Comparison of ENCODE assay signal across 8 cellular contexts in the genomic region with DNA sequence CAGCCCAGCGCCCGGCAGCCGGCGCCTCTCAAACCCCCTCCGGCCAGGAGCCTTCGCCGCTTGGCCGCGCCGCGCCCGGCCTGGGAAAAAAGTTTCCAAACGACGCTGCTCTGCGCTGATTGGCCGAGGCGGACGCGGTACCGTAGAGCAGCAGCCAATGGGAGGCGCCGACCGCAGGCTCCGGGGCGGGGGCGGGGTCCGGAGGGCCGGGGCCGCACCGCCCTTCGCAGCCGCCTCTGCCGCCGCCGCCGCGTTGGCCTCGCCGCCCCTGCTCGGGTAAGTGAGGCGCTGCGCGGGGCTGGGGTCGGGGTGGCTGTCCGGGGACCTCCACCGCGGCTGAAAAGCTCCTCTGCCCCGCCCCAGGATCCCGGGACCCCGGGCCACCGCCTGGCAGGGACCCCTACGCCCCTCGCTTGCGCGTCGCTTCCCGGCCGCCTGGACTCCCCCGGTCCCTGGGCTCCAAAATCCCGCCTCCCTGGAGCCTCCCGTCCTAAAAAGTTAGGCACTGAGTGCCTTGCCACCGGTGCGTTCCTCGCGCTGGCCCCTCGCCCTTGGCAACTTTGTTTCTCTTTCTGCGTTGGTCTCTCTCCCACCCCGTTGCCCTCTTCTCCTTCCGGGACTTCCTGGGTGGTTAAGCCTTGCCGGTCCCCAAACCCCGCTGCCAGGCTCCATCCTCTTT. TPM values are rescaled to one million over a fixed set of nuclear protein-coding genes. Genes with fewer than 3 reads are reported as not detected.
A peak's percentile ranks its signal among the peaks of the same experiment; 100 is the strongest.
DNase-seq lines count a peak whose midpoint lies in the region; ATAC-seq and TF ChIP-seq lines count a peak whose summit lies in the region.

A gene with protein sequence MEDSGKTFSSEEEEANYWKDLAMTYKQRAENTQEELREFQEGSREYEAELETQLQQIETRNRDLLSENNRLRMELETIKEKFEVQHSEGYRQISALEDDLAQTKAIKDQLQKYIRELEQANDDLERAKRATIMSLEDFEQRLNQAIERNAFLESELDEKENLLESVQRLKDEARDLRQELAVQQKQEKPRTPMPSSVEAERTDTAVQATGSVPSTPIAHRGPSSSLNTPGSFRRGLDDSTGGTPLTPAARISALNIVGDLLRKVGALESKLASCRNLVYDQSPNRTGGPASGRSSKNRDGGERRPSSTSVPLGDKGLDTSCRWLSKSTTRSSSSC (plus strand): TSS at position 227 of the 679 bp plus-strand sequence. CDS start 14,534 bp downstream, outside the sequence.

- intact Hi-C loops in heart left ventricle (cut with DNase I) = loop anchor here in 3 of 10 donors (2.0 kb wide), 2 partner anchors 23 to 55 kb away; no protein-coding TSS in a partner anchor

- no peaks in the 10 kb centered on the region for H3K27me3 Mint-ChIP-seq in T-cell

- H3K9me3 Mint-ChIP-seq in T-cell = no peaks in the 10 kb centered on the region

- 0 to 1% (median 1%) methylated on average over 22 to 71 of the region's 71 CpGs for WGBS in heart left ventricle, 4 donors
- WGBS in tibial nerve, 2 donors = 0 to 1% methylated on average over 15 to 19 of the region's 71 CpGs

- H3K9me3 ChIP-seq in adipocyte (ENCODE audit: control insufficient read depth, low read length) (no peaks in the 10 kb centered on the region), heart left ventricle (no peaks in the 10 kb centered on the region), tibial nerve (no peaks in the 10 kb centered on the region)

- H3K27ac ChIP-seq in heart left ventricle (peak within 1 kb of the TSS; percentile 86 to 99 (median 94)), tibial nerve (peak within 1 kb of the TSS; percentile 91 to 99 (median 98))

- POLR2A ChIA-PET in T-cell (lab: Charles Lee) = interaction anchor here in 1 of 2 donors (0.9 kb wide), 1 partner anchor 7 kb away, joined by 18 read pairs; a partner anchor contains a TSS

- CTCF ChIA-PET in T-cell (lab: Charles Lee) = interaction anchor here in 1 of 2 donors (0.7 kb wide), 1 partner anchor 8 kb away, joined by 4 read pairs; no protein-coding TSS in a partner anchor

- TF ChIP-seq CTCF in GM12864 (IDR thresholded peaks at IDR 0.05; ENCODE audit: low read depth, low read length, missing control alignments) = no peak
- TF ChIP-seq CTCF in heart left ventricle (IDR thresholded peaks at IDR 0.05) = peak in 3 of 12 donors; percentile 6 to 17 (median 9)
- TF ChIP-seq CTCF in tibial nerve (IDR thresholded peaks at IDR 0.05) = peak in 1 of 5 experiments; percentile 14

- peak within 1 kb of the TSS; percentile 86 for H3K9ac ChIP-seq in adipocyte (ENCODE audit: low read length)

- H3K4me3 Mint-ChIP-seq in T-cell = peak within 1 kb of the TSS; percentile 98 to 99 (median 99)

- peaks cover 32 to 40% (median 37%) of the 10 kb centered on the region in 3 donors for H3K4me1 Mint-ChIP-seq in T-cell

- H3K4me1 ChIP-seq in adipocyte (ENCODE audit: control insufficient read depth, insufficient read depth, low read length) (peaks cover 8% of the 10 kb centered on the region), heart left ventricle (peaks cover 0 to 42% (median 24%) of the 10 kb centered on the region in 12 donors), tibial nerve (peaks cover 0 to 44% (median 28%) of the 10 kb centered on the region in 4 donors)

- DNase-seq in GM12864 (ENCODE audit: low read depth) (no peak), NCI-H1092 treated with DMSO at 0.1 percent for 48 hours (lab: John Stamatoyannopoulos, UW) (peak; percentile 83), T-cell (peak; percentile 62 to 89 (median 82)), adipocyte (ENCODE audit: low read depth) (peak; percentile 98), heart left ventricle (peak; percentile 94 to 96 (median 95)), pons (ENCODE audit: low spot score) (peak; percentile 86), tibial nerve (ENCODE audit: low spot score in 2 of 2) (peak; percentile 82 to 87)

- TF ChIP-seq POLR2A in heart left ventricle (IDR thresholded peaks at IDR 0.05) = peak in 1 of 2 donors; percentile 74
- peak; percentile 62 to 82 for TF ChIP-seq POLR2A in tibial nerve (IDR thresholded peaks at IDR 0.05)

- peak in 1 of 2 donors; percentile 69 for TF ChIP-seq EP300 in tibial nerve (IDR thresholded peaks at IDR 0.05)

- H3K4me3 ChIP-seq in GM12864 (ENCODE audit: low read depth, low read length) (peak within 1 kb of the TSS; percentile 69), adipocyte (ENCODE audit: low read length) (peak within 1 kb of the TSS; percentile 93), heart left ventricle (peak within 1 kb of the TSS; percentile 58 to 100 (median 94)), tibial nerve (peak within 1 kb of the TSS; percentile 83 to 98 (median 90))

- peak within 1 kb of the TSS; percentile 99 for H3K27ac Mint-ChIP-seq in T-cell

- peak; percentile 75 for ATAC-seq in HG02588 (IDR thresholded peaks at IDR 0.05; ENCODE audit: unreplicated experiment)
- peak; percentile 98 to 99 (median 99) for ATAC-seq in T-cell (replicated peaks in 1 of 4)
- ATAC-seq in heart left ventricle = peak; percentile 95 to 99 (median 98)

- H3K27me3 ChIP-seq in adipocyte (replicated peaks; ENCODE audit: control insufficient read depth, insufficient read depth, low read length) (no peaks in the 10 kb centered on the region), heart left ventricle (no peaks in the 10 kb centered on the region), tibial nerve (no peaks in the 10 kb centered on the region)

- peaks cover 4% of the 10 kb centered on the region for H3K36me3 Mint-ChIP-seq in T-cell

- no peaks in the 10 kb centered on the region for H3K36me3 ChIP-seq in adipocyte (ENCODE audit: control insufficient read depth, insufficient read depth, low read length, severe bottlenecking)
- peaks cover 0 to 20% (median 5%) of the 10 kb centered on the region in 9 donors for H3K36me3 ChIP-seq in heart left ventricle
- H3K36me3 ChIP-seq in tibial nerve = peaks cover 0 to 9% (median 0%) of the 10 kb centered on the region in 3 donors

RNA-seq across cellular contexts. Expression of the gene that starts here (rescaled TPM):
- total RNA-seq in T-cell (100 to 1,000 TPM in 4 of 5 donors, 10 to 100 TPM in 1; 90.8 to 110 (median 103) TPM), heart left ventricle (10 to 100 TPM; 13.6 to 32.3 (median 20.4) TPM), tibial nerve (10 to 100 TPM; 22.9 to 73.5 (median 38.8) TPM)
- 10 to 100 TPM in 1 of 2 donors, 1 to 10 TPM in 1; 5.9 to 17.3 TPM for polyA plus RNA-seq in heart left ventricle
